In genomic region chr6:87722831-87723726, GRCh38 we compare ENCODE assay signal across 9 cellular contexts. TPM values are rescaled to one million over a fixed set of nuclear protein-coding genes. Genes with fewer than 3 reads are reported as not detected.
DNase-seq lines count a peak whose midpoint lies in the region; ATAC-seq and TF ChIP-seq lines count a peak whose summit lies in the region.
"Had no signal": no experiment of that assay in that cellular context is flagged by ENCODE, and none has a peak within 500 bp of the region (broad histone marks: within the 10 kb centered on the region; RNA-seq: fewer than 3 reads in every experiment).

No MANE protein-coding gene starts in this region.

- H3K27me3 Mint-ChIP-seq in GM23338 (ENCODE audit: insufficient read depth, low read depth, poor library complexity): peaks cover under 1% of the 10 kb centered on the region
- H3K27me3 Mint-ChIP-seq in brain: peaks cover 3% of the 10 kb centered on the region
- H3K27me3 Mint-ChIP-seq in stimulated activated memory B cell treated with anti-CD40 and anti-IgM and Interleukin-4, amounts not matched to agents 10 μg/mL and 1 μg/mL and 100 μg/mL, for 72 hours: no peaks in the 10 kb centered on the region
- H3K27me3 Mint-ChIP-seq: memory B cell had no signal

- H3F3A ChIP-seq in GM23338 (replicated peaks; ENCODE audit: low read depth): no peaks in the 10 kb centered on the region

- H3K4me3 ChIP-seq in GM23338: no peak overlapping the region
- no peak overlapping the region for H3K4me3 ChIP-seq in iPS-20b (ENCODE audit: low read length)

- DNase-seq in CD1c-positive myeloid dendritic cell (ENCODE audit: extremely low spot score) (peak; percentile 69), GM23338 (ENCODE audit: low spot score) (peak; percentile 84), NCI-H446 treated with DMSO at 0.1 percent for 48 hours (lab: John Stamatoyannopoulos, UW) (peak; percentile 72), NCI-H2081 treated with DMSO at 0.1 percent for 48 hours (lab: John Stamatoyannopoulos, UW) (no peak)
- no peak for DNase-seq in activated CD4-positive, alpha-beta T cell treated with anti-CD3 and anti-CD28 coated beads, Interleukin-2, amount 50 U/mL, for 1 hour

- peak overlapping the region; percentile 13; the same call in 1 of the 2 replicates for H3K9ac ChIP-seq in iPS-20b (ENCODE audit: low read depth, low read length)

- no peaks in the 10 kb centered on the region; the same call in 2 of the 3 replicates for H3K36me3 Mint-ChIP-seq in GM23338 (ENCODE audit: low read depth)
- no peaks in the 10 kb centered on the region for H3K36me3 Mint-ChIP-seq in brain
- H3K36me3 Mint-ChIP-seq in stimulated activated memory B cell treated with anti-CD40 and anti-IgM and Interleukin-4, amounts not matched to agents 10 μg/mL and 1 μg/mL and 100 μg/mL, for 72 hours: no peaks in the 10 kb centered on the region
- H3K36me3 Mint-ChIP-seq: memory B cell had no signal

- H3K27me3 ChIP-seq in GM23338 (ENCODE audit: insufficient read depth) (no peaks in the 10 kb centered on the region), iPS-20b (ENCODE audit: insufficient read depth, low read length) (no peaks in the 10 kb centered on the region)

- no peaks in the 10 kb centered on the region; the same call in 2 of the 3 replicates for H3K9me3 Mint-ChIP-seq in GM23338
- H3K9me3 Mint-ChIP-seq in brain: peaks cover 0 to 3% (median 0%) of the 10 kb centered on the region in 5 experiments
- no peaks in the 10 kb centered on the region for H3K9me3 Mint-ChIP-seq in stimulated activated memory B cell treated with anti-CD40 and anti-IgM and Interleukin-4, amounts not matched to agents 10 μg/mL and 1 μg/mL and 100 μg/mL, for 72 hours
- H3K9me3 Mint-ChIP-seq: memory B cell had no signal

- H3K79me2 ChIP-seq in GM23338 (replicated peaks; ENCODE audit: insufficient read depth): no peaks in the 10 kb centered on the region

- 0 out of 2 replicates have a peak, but pooled peaks cover 16% of the 10 kb centered on the region for H3K4me1 ChIP-seq in GM23338 (ENCODE audit: insufficient read depth)
- peaks cover 8% of the 10 kb centered on the region; the same call in 1 of the 2 replicates for H3K4me1 ChIP-seq in iPS-20b (ENCODE audit: insufficient read depth, low read length)

- H3K4me2 ChIP-seq in GM23338: no peak overlapping the region

- H4K20me1 ChIP-seq in GM23338 (replicated peaks; ENCODE audit: insufficient read depth): no peaks in the 10 kb centered on the region

- no peak overlapping the region for H3K27ac ChIP-seq in GM23338 (ENCODE audit: low read depth)
- no peak overlapping the region for H3K27ac ChIP-seq in iPS-20b (ENCODE audit: low read length)

- H3K4me3 Mint-ChIP-seq in GM23338 (no peak overlapping the region), brain (peak overlapping the region in 2 of 5 experiments; percentile 29 to 45)
- peak overlapping the region; percentile 9 for H3K4me3 Mint-ChIP-seq in stimulated activated memory B cell treated with anti-CD40 and anti-IgM and Interleukin-4, amounts not matched to agents 10 μg/mL and 1 μg/mL and 100 μg/mL, for 72 hours
- H3K4me3 Mint-ChIP-seq: memory B cell had no signal

- H2AFZ ChIP-seq in GM23338: peak overlapping the region; percentile 2; the same call in 1 of the 2 replicates

- peaks cover 12% of the 10 kb centered on the region for H3K4me1 Mint-ChIP-seq in GM23338
- H3K4me1 Mint-ChIP-seq in brain: peaks cover 21% of the 10 kb centered on the region
- H3K4me1 Mint-ChIP-seq in stimulated activated memory B cell treated with anti-CD40 and anti-IgM and Interleukin-4, amounts not matched to agents 10 μg/mL and 1 μg/mL and 100 μg/mL, for 72 hours: peaks cover 37% of the 10 kb centered on the region

- no peak for TF ChIP-seq CTCF in GM23338 (conservative IDR thresholded peaks at IDR 0.05; ENCODE audit: low read depth in 2 of 2)
- TF ChIP-seq CTCF in brain (conservative IDR thresholded peaks at IDR 0.05): no peak

- H3K36me3 ChIP-seq in GM23338 (ENCODE audit: insufficient read depth) (no peaks in the 10 kb centered on the region), iPS-20b (ENCODE audit: insufficient read depth, low read depth, low read length) (no peaks in the 10 kb centered on the region)

- H3K27ac Mint-ChIP-seq in GM23338: peak overlapping the region; percentile 93
- peak overlapping the region in 4 of 5 experiments; percentile 77 to 89 (median 87) for H3K27ac Mint-ChIP-seq in brain
- peak overlapping the region; percentile 81 for H3K27ac Mint-ChIP-seq in stimulated activated memory B cell treated with anti-CD40 and anti-IgM and Interleukin-4, amounts not matched to agents 10 μg/mL and 1 μg/mL and 100 μg/mL, for 72 hours
- H3K27ac Mint-ChIP-seq: memory B cell had no signal

- H3K9me3 ChIP-seq in iPS-20b (ENCODE audit: insufficient read depth, low read depth, low read length): no peaks in the 10 kb centered on the region

- H3K9me2 ChIP-seq in GM23338 (ENCODE audit: insufficient read depth): peaks cover 10% of the 10 kb centered on the region

- peak; percentile 93 for ATAC-seq in GM23338
- ATAC-seq in stimulated activated memory B cell treated with anti-CD40 and anti-IgM and Interleukin-4, amounts not matched to agents 10 μg/mL and 1 μg/mL and 100 μg/mL, for 72 hours: peak; percentile 37

TF ChIP-seq in GM23338, 12 proteins besides CTCF, POLR2A, EP300 and RAD21 (continues in another document):
- TF ChIP-seq STAT1 (IDR thresholded peaks at IDR 0.05; ENCODE audit: unreplicated experiment): no peak
- TF ChIP-seq EZH2 (IDR thresholded peaks at IDR 0.05; ENCODE audit: low read depth, unreplicated experiment): no peak
- no peak for TF ChIP-seq POLR2AphosphoS5 (IDR thresholded peaks at IDR 0.05; ENCODE audit: low read depth)
- TF ChIP-seq, protein P1, sequence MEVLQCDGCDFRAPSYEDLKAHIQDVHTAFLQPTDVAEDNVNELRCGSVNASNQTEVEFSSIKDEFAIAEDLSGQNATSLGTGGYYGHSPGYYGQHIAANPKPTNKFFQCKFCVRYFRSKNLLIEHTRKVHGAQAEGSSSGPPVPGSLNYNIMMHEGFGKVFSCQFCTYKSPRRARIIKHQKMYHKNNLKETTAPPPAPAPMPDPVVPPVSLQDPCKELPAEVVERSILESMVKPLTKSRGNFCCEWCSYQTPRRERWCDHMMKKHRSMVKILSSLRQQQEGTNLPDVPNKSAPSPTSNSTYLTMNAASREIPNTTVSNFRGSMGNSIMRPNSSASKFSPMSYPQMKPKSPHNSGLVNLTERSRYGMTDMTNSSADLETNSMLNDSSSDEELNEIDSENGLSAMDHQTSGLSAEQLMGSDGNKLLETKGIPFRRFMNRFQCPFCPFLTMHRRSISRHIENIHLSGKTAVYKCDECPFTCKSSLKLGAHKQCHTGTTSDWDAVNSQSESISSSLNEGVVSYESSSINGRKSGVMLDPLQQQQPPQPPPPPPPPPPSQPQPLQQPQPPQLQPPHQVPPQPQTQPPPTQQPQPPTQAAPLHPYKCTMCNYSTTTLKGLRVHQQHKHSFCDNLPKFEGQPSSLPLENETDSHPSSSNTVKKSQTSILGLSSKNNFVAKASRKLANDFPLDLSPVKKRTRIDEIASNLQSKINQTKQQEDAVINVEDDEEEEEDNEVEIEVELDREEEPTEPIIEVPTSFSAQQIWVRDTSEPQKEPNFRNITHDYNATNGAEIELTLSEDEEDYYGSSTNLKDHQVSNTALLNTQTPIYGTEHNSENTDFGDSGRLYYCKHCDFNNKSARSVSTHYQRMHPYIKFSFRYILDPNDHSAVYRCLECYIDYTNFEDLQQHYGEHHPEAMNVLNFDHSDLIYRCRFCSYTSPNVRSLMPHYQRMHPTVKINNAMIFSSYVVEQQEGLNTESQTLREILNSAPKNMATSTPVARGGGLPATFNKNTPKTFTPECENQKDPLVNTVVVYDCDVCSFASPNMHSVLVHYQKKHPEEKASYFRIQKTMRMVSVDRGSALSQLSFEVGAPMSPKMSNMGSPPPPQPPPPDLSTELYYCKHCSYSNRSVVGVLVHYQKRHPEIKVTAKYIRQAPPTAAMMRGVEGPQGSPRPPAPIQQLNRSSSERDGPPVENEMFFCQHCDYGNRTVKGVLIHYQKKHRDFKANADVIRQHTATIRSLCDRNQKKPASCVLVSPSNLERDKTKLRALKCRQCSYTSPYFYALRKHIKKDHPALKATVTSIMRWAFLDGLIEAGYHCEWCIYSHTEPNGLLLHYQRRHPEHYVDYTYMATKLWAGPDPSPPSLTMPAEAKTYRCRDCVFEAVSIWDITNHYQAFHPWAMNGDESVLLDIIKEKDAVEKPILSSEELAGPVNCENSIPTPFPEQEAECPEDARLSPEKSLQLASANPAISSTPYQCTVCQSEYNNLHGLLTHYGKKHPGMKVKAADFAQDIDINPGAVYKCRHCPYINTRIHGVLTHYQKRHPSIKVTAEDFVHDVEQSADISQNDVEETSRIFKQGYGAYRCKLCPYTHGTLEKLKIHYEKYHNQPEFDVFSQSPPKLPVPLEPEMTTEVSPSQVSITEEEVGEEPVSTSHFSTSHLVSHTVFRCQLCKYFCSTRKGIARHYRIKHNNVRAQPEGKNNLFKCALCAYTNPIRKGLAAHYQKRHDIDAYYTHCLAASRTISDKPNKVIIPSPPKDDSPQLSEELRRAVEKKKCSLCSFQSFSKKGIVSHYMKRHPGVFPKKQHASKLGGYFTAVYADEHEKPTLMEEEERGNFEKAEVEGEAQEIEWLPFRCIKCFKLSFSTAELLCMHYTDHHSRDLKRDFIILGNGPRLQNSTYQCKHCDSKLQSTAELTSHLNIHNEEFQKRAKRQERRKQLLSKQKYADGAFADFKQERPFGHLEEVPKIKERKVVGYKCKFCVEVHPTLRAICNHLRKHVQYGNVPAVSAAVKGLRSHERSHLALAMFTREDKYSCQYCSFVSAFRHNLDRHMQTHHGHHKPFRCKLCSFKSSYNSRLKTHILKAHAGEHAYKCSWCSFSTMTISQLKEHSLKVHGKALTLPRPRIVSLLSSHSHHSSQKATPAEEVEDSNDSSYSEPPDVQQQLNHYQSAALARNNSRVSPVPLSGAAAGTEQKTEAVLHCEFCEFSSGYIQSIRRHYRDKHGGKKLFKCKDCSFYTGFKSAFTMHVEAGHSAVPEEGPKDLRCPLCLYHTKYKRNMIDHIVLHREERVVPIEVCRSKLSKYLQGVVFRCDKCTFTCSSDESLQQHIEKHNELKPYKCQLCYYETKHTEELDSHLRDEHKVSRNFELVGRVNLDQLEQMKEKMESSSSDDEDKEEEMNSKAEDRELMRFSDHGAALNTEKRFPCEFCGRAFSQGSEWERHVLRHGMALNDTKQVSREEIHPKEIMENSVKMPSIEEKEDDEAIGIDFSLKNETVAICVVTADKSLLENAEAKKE (CRISPR knock-in tag; IDR thresholded peaks at IDR 0.05): 0 out of 2 replicates have a peak, but pooled peaks have one; percentile 7
- no peak for TF ChIP-seq JUNB (IDR thresholded peaks at IDR 0.05; ENCODE audit: unreplicated experiment)
- TF ChIP-seq CREB1 (CRISPR knock-in tag; IDR thresholded peaks at IDR 0.05; ENCODE audit: low read depth): no peak
- TF ChIP-seq NANOG (IDR thresholded peaks at IDR 0.05; ENCODE audit: borderline replicate concordance): no peak

RNA-seq across cellular contexts. Expression of gene AKIRIN2, which starts 21.0 kb away (rescaled TPM):
- total RNA-seq in GM23338 (2014; rRNA removed; shearing (Covaris generic)): 57.4 and 62.1 TPM in 2 replicates
- polyA plus RNA-seq in GM23338 (2016; fragmentation: Nextera tagmentation; extraction: Ambion mirVana): 89.9 and 98.1 TPM in 2 replicates
- 71.7 TPM for polyA plus RNA-seq in brain (ENCODE audit: insufficient read depth, low read depth, low replicate concordance)

Comparison
In these comparisons a context has a peak if more than half of its experiments do, and no peak if none do; other contexts are left out.
1. DNase-seq: peak in CD1c-positive myeloid dendritic cell (single experiment), GM23338 (single experiment) and NCI-H446 treated with DMSO at 0.1 percent for 48 hours (single experiment); none in NCI-H2081 treated with DMSO at 0.1 percent for 48 hours (single experiment) and activated CD4-positive, alpha-beta T cell treated with anti-CD3 and anti-CD28 coated beads, Interleukin-2, amount 50 U/mL, for 1 hour (single experiment).
2. Peak in every context shown above with its lines, with median percentiles within 50 percentile points of each other: H3K27ac Mint-ChIP-seq.